Comparison of ENCODE assay signal across 1 cellular context in the genomic region with DNA sequence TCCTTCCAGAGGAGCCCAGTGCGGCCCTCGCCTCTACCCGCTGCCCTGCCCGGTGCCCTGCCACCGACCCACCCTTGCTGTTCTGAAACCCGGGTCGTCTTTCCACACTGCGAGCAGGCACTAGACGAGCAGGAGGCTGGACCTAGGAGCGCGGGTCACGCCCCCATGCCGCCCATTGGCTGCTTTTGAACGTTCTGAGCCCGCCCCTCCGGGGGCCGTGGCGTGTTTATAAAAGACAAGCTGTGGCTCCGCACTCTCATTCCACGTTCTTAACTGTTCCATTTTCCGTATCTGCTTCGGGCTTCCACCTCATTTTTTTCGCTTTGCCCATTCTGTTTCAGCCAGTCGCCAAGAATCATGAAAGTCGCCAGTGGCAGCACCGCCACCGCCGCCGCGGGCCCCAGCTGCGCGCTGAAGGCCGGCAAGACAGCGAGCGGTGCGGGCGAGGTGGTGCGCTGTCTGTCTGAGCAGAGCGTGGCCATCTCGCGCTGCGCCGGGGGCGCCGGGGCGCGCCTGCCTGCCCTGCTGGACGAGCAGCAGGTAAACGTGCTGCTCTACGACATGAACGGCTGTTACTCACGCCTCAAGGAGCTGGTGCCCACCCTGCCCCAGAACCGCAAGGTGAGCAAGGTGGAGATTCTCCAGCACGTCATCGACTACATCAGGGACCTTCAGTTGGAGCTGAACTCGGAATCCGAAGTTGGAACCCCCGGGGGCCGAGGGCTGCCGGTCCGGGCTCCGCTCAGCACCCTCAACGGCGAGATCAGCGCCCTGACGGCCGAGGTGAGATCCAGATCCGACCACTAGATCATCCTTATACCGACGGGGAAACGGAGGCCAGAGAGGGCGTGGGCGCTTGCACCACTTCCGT.
A peak's percentile ranks its signal among the peaks of the same experiment; 100 is the strongest.
TF ChIP-seq lines count a peak whose summit lies in the region.

A gene with protein sequence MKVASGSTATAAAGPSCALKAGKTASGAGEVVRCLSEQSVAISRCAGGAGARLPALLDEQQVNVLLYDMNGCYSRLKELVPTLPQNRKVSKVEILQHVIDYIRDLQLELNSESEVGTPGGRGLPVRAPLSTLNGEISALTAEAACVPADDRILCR (plus strand): TSS at position 259 of the 871 bp plus-strand sequence. CDS start 99 bp downstream, at position 358.

TF ChIP-seq in HepG2, 621 proteins besides CTCF, POLR2A, EP300 and RAD21 (continued from another document and continues in another):
- TF ChIP-seq TFE3 (CRISPR knock-in tag; IDR thresholded peaks at IDR 0.05), result peak; percentile 92
- TF ChIP-seq, protein P1, sequence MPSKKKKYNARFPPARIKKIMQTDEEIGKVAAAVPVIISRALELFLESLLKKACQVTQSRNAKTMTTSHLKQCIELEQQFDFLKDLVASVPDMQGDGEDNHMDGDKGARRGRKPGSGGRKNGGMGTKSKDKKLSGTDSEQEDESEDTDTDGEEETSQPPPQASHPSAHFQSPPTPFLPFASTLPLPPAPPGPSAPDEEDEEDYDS (CRISPR knock-in tag; IDR thresholded peaks at IDR 0.05), result peak; percentile 100
- TF ChIP-seq, protein P2, sequence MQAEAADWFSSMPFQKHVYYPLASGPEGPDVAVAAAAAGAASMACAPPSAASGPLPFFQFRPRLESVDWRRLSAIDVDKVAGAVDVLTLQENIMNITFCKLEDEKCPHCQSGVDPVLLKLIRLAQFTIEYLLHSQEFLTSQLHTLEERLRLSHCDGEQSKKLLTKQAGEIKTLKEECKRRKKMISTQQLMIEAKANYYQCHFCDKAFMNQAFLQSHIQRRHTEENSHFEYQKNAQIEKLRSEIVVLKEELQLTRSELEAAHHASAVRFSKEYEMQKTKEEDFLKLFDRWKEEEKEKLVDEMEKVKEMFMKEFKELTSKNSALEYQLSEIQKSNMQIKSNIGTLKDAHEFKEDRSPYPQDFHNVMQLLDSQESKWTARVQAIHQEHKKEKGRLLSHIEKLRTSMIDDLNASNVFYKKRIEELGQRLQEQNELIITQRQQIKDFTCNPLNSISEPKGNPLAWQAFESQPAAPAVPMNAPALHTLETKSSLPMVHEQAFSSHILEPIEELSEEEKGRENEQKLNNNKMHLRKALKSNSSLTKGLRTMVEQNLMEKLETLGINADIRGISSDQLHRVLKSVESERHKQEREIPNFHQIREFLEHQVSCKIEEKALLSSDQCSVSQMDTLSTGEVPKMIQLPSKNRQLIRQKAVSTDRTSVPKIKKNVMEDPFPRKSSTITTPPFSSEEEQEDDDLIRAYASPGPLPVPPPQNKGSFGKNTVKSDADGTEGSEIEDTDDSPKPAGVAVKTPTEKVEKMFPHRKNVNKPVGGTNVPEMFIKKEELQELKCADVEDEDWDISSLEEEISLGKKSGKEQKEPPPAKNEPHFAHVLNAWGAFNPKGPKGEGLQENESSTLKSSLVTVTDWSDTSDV (CRISPR knock-in tag; IDR thresholded peaks at IDR 0.05), result peak; percentile 99
- TF ChIP-seq NR1H2 (CRISPR knock-in tag; IDR thresholded peaks at IDR 0.05; ENCODE audit: borderline replicate concordance, low read depth), result peak; percentile 85
- TF ChIP-seq, protein P3, sequence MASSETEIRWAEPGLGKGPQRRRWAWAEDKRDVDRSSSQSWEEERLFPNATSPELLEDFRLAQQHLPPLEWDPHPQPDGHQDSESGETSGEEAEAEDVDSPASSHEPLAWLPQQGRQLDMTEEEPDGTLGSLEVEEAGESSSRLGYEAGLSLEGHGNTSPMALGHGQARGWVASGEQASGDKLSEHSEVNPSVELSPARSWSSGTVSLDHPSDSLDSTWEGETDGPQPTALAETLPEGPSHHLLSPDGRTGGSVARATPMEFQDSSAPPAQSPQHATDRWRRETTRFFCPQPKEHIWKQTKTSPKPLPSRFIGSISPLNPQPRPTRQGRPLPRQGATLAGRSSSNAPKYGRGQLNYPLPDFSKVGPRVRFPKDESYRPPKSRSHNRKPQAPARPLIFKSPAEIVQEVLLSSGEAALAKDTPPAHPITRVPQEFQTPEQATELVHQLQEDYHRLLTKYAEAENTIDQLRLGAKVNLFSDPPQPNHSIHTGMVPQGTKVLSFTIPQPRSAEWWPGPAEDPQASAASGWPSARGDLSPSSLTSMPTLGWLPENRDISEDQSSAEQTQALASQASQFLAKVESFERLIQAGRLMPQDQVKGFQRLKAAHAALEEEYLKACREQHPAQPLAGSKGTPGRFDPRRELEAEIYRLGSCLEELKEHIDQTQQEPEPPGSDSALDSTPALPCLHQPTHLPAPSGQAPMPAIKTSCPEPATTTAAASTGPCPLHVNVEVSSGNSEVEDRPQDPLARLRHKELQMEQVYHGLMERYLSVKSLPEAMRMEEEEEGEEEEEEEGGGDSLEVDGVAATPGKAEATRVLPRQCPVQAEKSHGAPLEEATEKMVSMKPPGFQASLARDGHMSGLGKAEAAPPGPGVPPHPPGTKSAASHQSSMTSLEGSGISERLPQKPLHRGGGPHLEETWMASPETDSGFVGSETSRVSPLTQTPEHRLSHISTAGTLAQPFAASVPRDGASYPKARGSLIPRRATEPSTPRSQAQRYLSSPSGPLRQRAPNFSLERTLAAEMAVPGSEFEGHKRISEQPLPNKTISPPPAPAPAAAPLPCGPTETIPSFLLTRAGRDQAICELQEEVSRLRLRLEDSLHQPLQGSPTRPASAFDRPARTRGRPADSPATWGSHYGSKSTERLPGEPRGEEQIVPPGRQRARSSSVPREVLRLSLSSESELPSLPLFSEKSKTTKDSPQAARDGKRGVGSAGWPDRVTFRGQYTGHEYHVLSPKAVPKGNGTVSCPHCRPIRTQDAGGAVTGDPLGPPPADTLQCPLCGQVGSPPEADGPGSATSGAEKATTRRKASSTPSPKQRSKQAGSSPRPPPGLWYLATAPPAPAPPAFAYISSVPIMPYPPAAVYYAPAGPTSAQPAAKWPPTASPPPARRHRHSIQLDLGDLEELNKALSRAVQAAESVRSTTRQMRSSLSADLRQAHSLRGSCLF (CRISPR knock-in tag; IDR thresholded peaks at IDR 0.05; ENCODE audit: borderline replicate concordance), result peak; percentile 28
- TF ChIP-seq E2F2 (CRISPR knock-in tag; IDR thresholded peaks at IDR 0.05; ENCODE audit: borderline replicate concordance), result no peak
- no peak for TF ChIP-seq NBN (conservative IDR thresholded peaks at IDR 0.05)
- TF ChIP-seq, protein P4, sequence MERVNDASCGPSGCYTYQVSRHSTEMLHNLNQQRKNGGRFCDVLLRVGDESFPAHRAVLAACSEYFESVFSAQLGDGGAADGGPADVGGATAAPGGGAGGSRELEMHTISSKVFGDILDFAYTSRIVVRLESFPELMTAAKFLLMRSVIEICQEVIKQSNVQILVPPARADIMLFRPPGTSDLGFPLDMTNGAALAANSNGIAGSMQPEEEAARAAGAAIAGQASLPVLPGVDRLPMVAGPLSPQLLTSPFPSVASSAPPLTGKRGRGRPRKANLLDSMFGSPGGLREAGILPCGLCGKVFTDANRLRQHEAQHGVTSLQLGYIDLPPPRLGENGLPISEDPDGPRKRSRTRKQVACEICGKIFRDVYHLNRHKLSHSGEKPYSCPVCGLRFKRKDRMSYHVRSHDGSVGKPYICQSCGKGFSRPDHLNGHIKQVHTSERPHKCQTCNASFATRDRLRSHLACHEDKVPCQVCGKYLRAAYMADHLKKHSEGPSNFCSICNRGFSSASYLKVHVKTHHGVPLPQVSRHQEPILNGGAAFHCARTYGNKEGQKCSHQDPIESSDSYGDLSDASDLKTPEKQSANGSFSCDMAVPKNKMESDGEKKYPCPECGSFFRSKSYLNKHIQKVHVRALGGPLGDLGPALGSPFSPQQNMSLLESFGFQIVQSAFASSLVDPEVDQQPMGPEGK (CRISPR knock-in tag; IDR thresholded peaks at IDR 0.05), result peak; percentile 68; the same call in 1 of the 2 replicates
- peak; percentile 66; the same call in 1 of the 2 replicates for TF ChIP-seq NR2F6 (IDR thresholded peaks at IDR 0.05)
- peak; percentile 53 for TF ChIP-seq NR2F6 (CRISPR knock-in tag; IDR thresholded peaks at IDR 0.05)
- peak; percentile 52; the same call in 1 of the 2 replicates for TF ChIP-seq ZKSCAN1 (IDR thresholded peaks at IDR 0.05; ENCODE audit: low read length)
- 0 out of 2 replicates have a peak, but pooled peaks have one; percentile 96 for TF ChIP-seq ZNF619 (CRISPR knock-in tag; IDR thresholded peaks at IDR 0.05)
- no peak for TF ChIP-seq EHMT2 (IDR thresholded peaks at IDR 0.05; ENCODE audit: borderline replicate concordance, low read depth, low read length)
- peak; percentile 95; the same call in 1 of the 2 replicates for TF ChIP-seq ARID2 (CRISPR knock-in tag; IDR thresholded peaks at IDR 0.05; ENCODE audit: borderline replicate concordance)
- TF ChIP-seq ZNF136 (CRISPR knock-in tag; IDR thresholded peaks at IDR 0.05; ENCODE audit: low read depth), result peak; percentile 78
- TF ChIP-seq, protein P5, sequence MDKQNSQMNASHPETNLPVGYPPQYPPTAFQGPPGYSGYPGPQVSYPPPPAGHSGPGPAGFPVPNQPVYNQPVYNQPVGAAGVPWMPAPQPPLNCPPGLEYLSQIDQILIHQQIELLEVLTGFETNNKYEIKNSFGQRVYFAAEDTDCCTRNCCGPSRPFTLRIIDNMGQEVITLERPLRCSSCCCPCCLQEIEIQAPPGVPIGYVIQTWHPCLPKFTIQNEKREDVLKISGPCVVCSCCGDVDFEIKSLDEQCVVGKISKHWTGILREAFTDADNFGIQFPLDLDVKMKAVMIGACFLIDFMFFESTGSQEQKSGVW (CRISPR knock-in tag; IDR thresholded peaks at IDR 0.05; ENCODE audit: borderline replicate concordance), result peak; percentile 83
- TF ChIP-seq ATF7 (IDR thresholded peaks at IDR 0.05), result no peak
- peak; percentile 80 for TF ChIP-seq ATF7 (CRISPR knock-in tag; IDR thresholded peaks at IDR 0.05)
- peak; percentile 91 for TF ChIP-seq ZSCAN29 (CRISPR knock-in tag; conservative IDR thresholded peaks at IDR 0.05)
- TF ChIP-seq HCFC1 (IDR thresholded peaks at IDR 0.05; ENCODE audit: low read depth, low read length), result no peak; the same call in 1 of the 2 replicates
- TF ChIP-seq, protein P6, sequence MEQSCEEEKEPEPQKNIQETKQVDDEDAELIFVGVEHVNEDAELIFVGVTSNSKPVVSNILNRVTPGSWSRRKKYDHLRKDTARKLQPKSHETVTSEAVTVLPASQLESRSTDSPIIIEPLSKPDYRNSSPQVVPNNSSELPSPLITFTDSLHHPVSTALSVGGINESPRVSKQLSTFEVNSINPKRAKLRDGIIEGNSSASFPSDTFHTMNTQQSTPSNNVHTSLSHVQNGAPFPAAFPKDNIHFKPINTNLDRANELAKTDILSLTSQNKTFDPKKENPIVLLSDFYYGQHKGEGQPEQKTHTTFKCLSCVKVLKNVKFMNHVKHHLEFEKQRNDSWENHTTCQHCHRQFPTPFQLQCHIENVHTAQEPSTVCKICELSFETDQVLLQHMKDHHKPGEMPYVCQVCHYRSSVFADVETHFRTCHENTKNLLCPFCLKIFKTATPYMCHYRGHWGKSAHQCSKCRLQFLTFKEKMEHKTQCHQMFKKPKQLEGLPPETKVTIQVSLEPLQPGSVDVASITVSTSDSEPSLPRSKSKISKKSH (CRISPR knock-in tag; IDR thresholded peaks at IDR 0.05; ENCODE audit: borderline replicate concordance), result peak; percentile 95
- peak; percentile 83; the same call in 1 of the 2 replicates for TF ChIP-seq TP53 (CRISPR knock-in tag; conservative IDR thresholded peaks at IDR 0.05)
- TF ChIP-seq SP140L (CRISPR knock-in tag; IDR thresholded peaks at IDR 0.05; ENCODE audit: borderline replicate concordance), result no peak
- TF ChIP-seq ZNF552 (CRISPR knock-in tag; IDR thresholded peaks at IDR 0.05; ENCODE audit: borderline replicate concordance), result peak; percentile 93
- TF ChIP-seq ZNF709 (CRISPR knock-in tag; IDR thresholded peaks at IDR 0.05), result peak; percentile 99
- TF ChIP-seq ZNF652 (CRISPR knock-in tag; IDR thresholded peaks at IDR 0.05; ENCODE audit: borderline replicate concordance, low read depth), result no peak; the same call in 1 of the 2 replicates
- TF ChIP-seq RARG (CRISPR knock-in tag; IDR thresholded peaks at IDR 0.05; ENCODE audit: low read depth), result peak; percentile 96
- TF ChIP-seq CBX1 (IDR thresholded peaks at IDR 0.05; ENCODE audit: low read depth), result peak; percentile 100
- TF ChIP-seq, protein P7, sequence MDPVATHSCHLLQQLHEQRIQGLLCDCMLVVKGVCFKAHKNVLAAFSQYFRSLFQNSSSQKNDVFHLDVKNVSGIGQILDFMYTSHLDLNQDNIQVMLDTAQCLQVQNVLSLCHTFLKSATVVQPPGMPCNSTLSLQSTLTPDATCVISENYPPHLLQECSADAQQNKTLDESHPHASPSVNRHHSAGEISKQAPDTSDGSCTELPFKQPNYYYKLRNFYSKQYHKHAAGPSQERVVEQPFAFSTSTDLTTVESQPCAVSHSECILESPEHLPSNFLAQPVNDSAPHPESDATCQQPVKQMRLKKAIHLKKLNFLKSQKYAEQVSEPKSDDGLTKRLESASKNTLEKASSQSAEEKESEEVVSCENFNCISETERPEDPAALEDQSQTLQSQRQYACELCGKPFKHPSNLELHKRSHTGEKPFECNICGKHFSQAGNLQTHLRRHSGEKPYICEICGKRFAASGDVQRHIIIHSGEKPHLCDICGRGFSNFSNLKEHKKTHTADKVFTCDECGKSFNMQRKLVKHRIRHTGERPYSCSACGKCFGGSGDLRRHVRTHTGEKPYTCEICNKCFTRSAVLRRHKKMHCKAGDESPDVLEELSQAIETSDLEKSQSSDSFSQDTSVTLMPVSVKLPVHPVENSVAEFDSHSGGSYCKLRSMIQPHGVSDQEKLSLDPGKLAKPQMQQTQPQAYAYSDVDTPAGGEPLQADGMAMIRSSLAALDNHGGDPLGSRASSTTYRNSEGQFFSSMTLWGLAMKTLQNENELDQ (CRISPR knock-in tag; IDR thresholded peaks at IDR 0.05; ENCODE audit: borderline replicate concordance), result 0 out of 2 replicates have a peak, but pooled peaks have one; percentile 6
- TF ChIP-seq ZBTB3 (CRISPR knock-in tag; IDR thresholded peaks at IDR 0.05; ENCODE audit: borderline replicate concordance, low read depth), result peak; percentile 97
